Comparison of ENCODE assay signal across 1 cellular context in genomic region chr1:40861227-40862003, GRCh38.
A peak's percentile ranks its signal among the peaks of the same experiment; 100 is the strongest.
TF ChIP-seq lines count a peak whose summit lies in the region.

No MANE protein-coding gene starts in this region.

TF ChIP-seq in H1, 55 proteins besides CTCF, POLR2A, EP300 and RAD21:
- TF ChIP-seq EZH2 (IDR thresholded peaks at IDR 0.05; ENCODE audit: low read depth, low read length, severe bottlenecking) (peak; percentile 45), E2F6 (IDR thresholded peaks at IDR 0.05) (peak; percentile 63; the same call in 1 of the 2 replicates), YY1 (IDR thresholded peaks at IDR 0.05; ENCODE audit: low read depth, low read length) (no peak), TAF7 (optimal IDR thresholded peaks at IDR 0.05; ENCODE audit: borderline replicate concordance, low read depth, low read length) (peak; percentile 23), SP1 (IDR thresholded peaks at IDR 0.05; ENCODE audit: low read depth, low read length) (no peak), TEAD4 (IDR thresholded peaks at IDR 0.05; ENCODE audit: low read depth, low read length) (no peak), POLR2AphosphoS5 (IDR thresholded peaks at IDR 0.05; ENCODE audit: low read depth, low read length) (peak; percentile 22; the same call in 1 of the 2 replicates), ASH2L (IDR thresholded peaks at IDR 0.05; ENCODE audit: low read length) (no peak), RBBP5 (IDR thresholded peaks at IDR 0.05; ENCODE audit: borderline replicate concordance, low read depth, low read length) (peak; percentile 63; the same call in 1 of the 2 replicates), TAF1 (IDR thresholded peaks at IDR 0.05; ENCODE audit: low read depth, low read length) (peak; percentile 39; the same call in 1 of the 2 replicates), KDM4A (IDR thresholded peaks at IDR 0.05; ENCODE audit: low read depth, low read length, severe bottlenecking) (peak; percentile 63), CHD2 (IDR thresholded peaks at IDR 0.05; ENCODE audit: low read length) (no peak), SIN3A (conservative IDR thresholded peaks at IDR 0.05 in 1 of 2, IDR thresholded peaks at IDR 0.05 in 1 of 2; ENCODE audit: low read depth in 1 of 2, low read length in 2 of 2) (0 out of 4 replicates have a peak, but pooled peaks of 1 of the 2 experiments have one; percentile 11), MAX (IDR thresholded peaks at IDR 0.05) (peak; percentile 85), NRF1 (IDR thresholded peaks at IDR 0.05; ENCODE audit: low read depth, low read length) (no peak), TBP (IDR thresholded peaks at IDR 0.05; ENCODE audit: low read depth, low read length) (0 out of 2 replicates have a peak, but pooled peaks have one; percentile 12), CHD7 (IDR thresholded peaks at IDR 0.05; ENCODE audit: insufficient replicate concordance, low read length) (no peak), RNF2 (IDR thresholded peaks at IDR 0.05; ENCODE audit: borderline replicate concordance, low read depth, low read length, missing control alignments, poor library complexity, severe bottlenecking) (peak; percentile 43)
